ENCODE assay signal across 24 cellular contexts in genomic region chr14:37047996-37048395, GRCh38.
"Had no signal": no experiment of that assay in that cellular context is flagged by ENCODE, and none has a peak within 500 bp of the region (broad histone marks: within the 10 kb centered on the region; RNA-seq: fewer than 3 reads in every experiment).

No MANE protein-coding gene starts in this region.

- H3K27ac Mint-ChIP-seq: activated naive CD4-positive, alpha-beta T cell treated with anti-CD3 and anti-CD28 coated beads, Interleukin-2, amount 50 U/mL, for 24 hours; activated T-cell treated with anti-CD3 and anti-CD28 coated beads, Interleukin-2, amount 50 U/mL, for 72 hours; endodermal cell; naive B cell; stimulated activated naive CD8-positive, alpha-beta T cell treated with anti-CD3 and anti-CD28 coated beads, Interleukin-15, amount 100 ng/mL, for 72 hours had no signal

- H3K4me1 Mint-ChIP-seq: activated naive CD4-positive, alpha-beta T cell treated with anti-CD3 and anti-CD28 coated beads, Interleukin-2, amount 50 U/mL, for 24 hours; naive B cell; neural crest cell; stimulated activated naive CD8-positive, alpha-beta T cell treated with anti-CD3 and anti-CD28 coated beads, Interleukin-15, amount 100 ng/mL, for 72 hours had no signal

- H3K27me3 Mint-ChIP-seq: naive B cell; stimulated activated naive CD8-positive, alpha-beta T cell treated with anti-CD3 and anti-CD28 coated beads, Interleukin-15, amount 100 ng/mL, for 72 hours had no signal

- H3K36me3 Mint-ChIP-seq: activated naive CD4-positive, alpha-beta T cell treated with anti-CD3 and anti-CD28 coated beads, Interleukin-2, amount 50 U/mL, for 24 hours; naive B cell had no signal

- H3K36me3 ChIP-seq: adrenal gland, colonic mucosa, gastroesophageal sphincter, heart left ventricle, prostate gland, right atrium auricular region, suprapubic skin, upper lobe of right lung had no signal

- DNase-seq: activated CD4-positive, CD25-positive, alpha-beta regulatory T cell treated with anti-CD3 and anti-CD28 coated beads, Interleukin-2, amount 50 U/mL, for 72 hours; activated gamma-delta T cell; activated T-cell treated with anti-CD3 and anti-CD28 coated beads, Interleukin-2, amount 50 U/mL, for 72 hours; adrenal gland; body of pancreas; caudate nucleus; colonic mucosa; endodermal cell; heart left ventricle; mesenchymal stem cell; mucosa of descending colon; naive B cell; stimulated activated CD4-positive, alpha-beta T cell treated with anti-CD3 and anti-CD28 coated beads, Interleukin-15, amount 100 ng/mL, for 24 hours; stimulated activated CD4-positive, alpha-beta T cell treated with anti-CD3 and anti-CD28 coated beads, Interleukin-2, amount 100 ng/mL, for 48 hours; stimulated activated naive CD8-positive, alpha-beta T cell treated with anti-CD3 and anti-CD28 coated beads, Interleukin-15, amount 100 ng/mL, for 72 hours; upper lobe of right lung had no signal

- ATAC-seq: activated T-cell treated with anti-CD3 and anti-CD28 coated beads, Interleukin-2, amount 50 U/mL, for 72 hours; gastroesophageal sphincter; heart left ventricle; mucosa of descending colon; stimulated activated naive CD8-positive, alpha-beta T cell treated with anti-CD3 and anti-CD28 coated beads, Interleukin-15, amount 100 ng/mL, for 72 hours; upper lobe of right lung had no signal

- H3K4me3 Mint-ChIP-seq: activated naive CD4-positive, alpha-beta T cell treated with anti-CD3 and anti-CD28 coated beads, Interleukin-2, amount 50 U/mL, for 24 hours; activated T-cell treated with anti-CD3 and anti-CD28 coated beads, Interleukin-2, amount 50 U/mL, for 72 hours; endodermal cell; naive B cell; neural crest cell; stimulated activated naive CD8-positive, alpha-beta T cell treated with anti-CD3 and anti-CD28 coated beads, Interleukin-15, amount 100 ng/mL, for 72 hours had no signal

- H3K27me3 ChIP-seq: adrenal gland, body of pancreas, colonic mucosa, gastroesophageal sphincter, right atrium auricular region, suprapubic skin, upper lobe of right lung had no signal

- H3K4me1 ChIP-seq: adrenal gland, colonic mucosa, gastroesophageal sphincter, heart left ventricle, prostate gland, right atrium auricular region, suprapubic skin, upper lobe of right lung had no signal

- H3K4me3 ChIP-seq: adrenal gland, body of pancreas, colonic mucosa, gastroesophageal sphincter, heart left ventricle, mucosa of descending colon, prostate gland, right atrium auricular region, skin epidermis, suprapubic skin, upper lobe of right lung had no signal

- H3K9me3 Mint-ChIP-seq: activated naive CD4-positive, alpha-beta T cell treated with anti-CD3 and anti-CD28 coated beads, Interleukin-2, amount 50 U/mL, for 24 hours; endodermal cell; neural crest cell had no signal

- H3K27ac ChIP-seq: adrenal gland, body of pancreas, colonic mucosa, gastroesophageal sphincter, heart left ventricle, prostate gland, right atrium auricular region, skin epidermis, suprapubic skin, upper lobe of right lung, VCaP had no signal

- H3K9me3 ChIP-seq: adrenal gland, body of pancreas, colonic mucosa, gastroesophageal sphincter, heart left ventricle, mucosa of descending colon, prostate gland, right atrium auricular region, suprapubic skin, upper lobe of right lung had no signal
